1 cellular context compared by ENCODE assay signal in genomic region chr3:197171481-197172067, GRCh38.
TF ChIP-seq lines count a peak whose summit lies in the region.

No MANE protein-coding gene starts in this region.

TF ChIP-seq in K562, 482 proteins besides CTCF, POLR2A, EP300 and RAD21:
- TF ChIP-seq NFYB (IDR thresholded peaks at IDR 0.05; ENCODE audit: extremely low read depth, insufficient read length) (no peak), FOSL1 (tag; conservative IDR thresholded peaks at IDR 0.05) (peak; percentile 65)
